8 cellular contexts compared by ENCODE assay signal in the genomic region with DNA sequence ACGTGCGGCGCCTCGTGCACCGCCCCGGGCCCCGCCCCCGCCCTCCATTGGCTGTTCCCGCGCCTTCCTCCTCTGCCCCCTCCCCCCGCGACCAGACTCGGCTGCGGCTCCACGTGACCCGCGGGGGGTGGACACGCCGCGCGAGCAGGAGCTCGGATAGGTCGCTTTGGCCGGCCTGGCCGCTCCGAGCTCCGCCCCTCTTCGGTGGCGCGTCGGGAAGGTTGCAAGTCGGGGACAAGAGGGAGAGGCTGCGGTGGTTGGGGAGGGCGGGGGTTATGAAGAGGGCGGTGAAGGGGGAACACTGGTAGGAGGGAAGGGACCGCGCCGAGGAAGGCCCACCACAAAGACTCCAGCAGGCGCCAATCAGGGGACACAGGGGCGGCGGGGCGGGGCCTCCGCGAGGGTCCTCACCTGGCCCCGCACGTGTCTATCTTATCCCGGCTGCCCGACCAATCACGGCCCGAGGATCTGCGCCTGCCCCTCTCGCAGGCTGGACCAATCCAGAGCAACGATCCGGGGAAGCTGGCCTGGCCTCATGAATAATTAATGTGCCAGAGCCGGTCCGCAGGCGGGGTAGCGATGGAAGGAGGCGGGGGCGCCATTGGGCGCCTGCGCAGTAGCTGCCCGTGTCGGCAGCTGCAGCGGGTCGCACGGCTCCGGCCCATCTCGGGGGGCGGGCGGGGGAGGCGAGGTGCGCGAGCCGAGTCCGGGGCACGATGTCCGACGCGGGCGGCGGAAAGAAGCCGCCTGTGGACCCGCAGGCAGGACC. TPM values are rescaled to one million over a fixed set of nuclear protein-coding genes. Genes with fewer than 3 reads are reported as not detected.
A peak's percentile ranks its signal among the peaks of the same experiment; 100 is the strongest.
DNase-seq lines count a peak whose midpoint lies in the region; ATAC-seq and TF ChIP-seq lines count a peak whose summit lies in the region.

TSS of gene TEF (plus strand) at position 614 of the 769 bp plus-strand sequence. CDS start at position 717, 103 bp downstream.

- H3K4me3 ChIP-seq in lung = peak within 1 kb of the TSS; percentile 72

- H3K27ac ChIP-seq in lung (ENCODE audit: low read depth in 1 of 2, low read length in 1 of 2) = peak within 1 kb of the TSS; percentile 96

- H3K36me3 ChIP-seq in lung (ENCODE audit: control insufficient read depth in 2 of 2, insufficient read depth in 2 of 2, low read length in 2 of 2) = no peaks in the 10 kb centered on the region

- peak; percentile 83 for ATAC-seq in GM21360 (IDR thresholded peaks at IDR 0.05; ENCODE audit: unreplicated experiment)
- ATAC-seq in lung (ENCODE audit: insufficient read depth, low FRiP score) = peak; percentile 91

- no peaks in the 10 kb centered on the region for H3K9me3 ChIP-seq in lung (ENCODE audit: control insufficient read depth in 2 of 2, insufficient read depth in 1 of 2, low read length in 1 of 2)

- 1% methylated on average over 72 to 84 of the region's 84 CpGs for WGBS in lung, 2 donors

- no peak for TF ChIP-seq CTCF in lung (IDR thresholded peaks at IDR 0.05; ENCODE audit: control extremely low read depth, extremely low read depth)

- DNase-seq in CMK (ENCODE audit: low read depth) (peak; percentile 96), HT-29 (ENCODE audit: low spot score) (peak; percentile 93), lung (ENCODE audit: low spot score) (peak; percentile 98)
- peak; percentile 97 for DNase-seq in NK-92 treated with Interleukin-12 subunit alpha and Interleukin-12 subunit beta, amount 100 ng/mL, for 24 hours (lab: John Stamatoyannopoulos, UW)
- peak; percentile 95 to 97 for DNase-seq in activated CD8-positive, alpha-beta memory T cell treated with anti-CD3 and anti-CD28 coated beads for 4 hours (ENCODE audit: low read depth in 2 of 2)
- DNase-seq in effector CD8-positive, alpha-beta T cell (lab: John Stamatoyannopoulos, UW) = peak; percentile 99
- DNase-seq in stimulated activated CD4-positive, alpha-beta T cell treated with anti-CD3 and anti-CD28 coated beads, TNF-alpha, amount 100 ng/mL, for 24 hours (ENCODE audit: low read depth in 3 of 3) = peak; percentile 94 to 98 (median 97)

- H3K4me1 ChIP-seq in lung (ENCODE audit: control insufficient read depth in 2 of 2, insufficient read depth in 2 of 2, low read length in 2 of 2) = peaks cover 0 to 3% of the 10 kb centered on the region in 2 donors

- no peaks in the 10 kb centered on the region for H3K27me3 ChIP-seq in lung (ENCODE audit: control insufficient read depth, insufficient read depth)

RNA-seq across cellular contexts. Expression of gene TEF, which starts in this region (rescaled TPM):
- 10.7 and 16.7 TPM in 2 replicates for total RNA-seq in HT-29 (2014; rRNA removed; shearing (Covaris generic))
- total RNA-seq in lung = 10 to 100 TPM in 1 of 2 donors, 1 to 10 TPM in 1; 8.3 to 23.8 TPM
- polyA plus RNA-seq in lung = 10 to 100 TPM in 1 of 2 donors, 1 to 10 TPM in 1; 6.4 to 19.8 TPM

Comparison
In these comparisons a context has a peak if more than half of its experiments do, and no peak if none do; other contexts are left out.
1. Peak in every context shown above with its lines: DNase-seq, ATAC-seq, H3K4me3 ChIP-seq and H3K27ac ChIP-seq.